In genomic region chr3:107661447-107662108, GRCh38 we compare ENCODE assay signal across 9 cellular contexts.
DNase-seq lines count a peak whose midpoint lies in the region; ATAC-seq and TF ChIP-seq lines count a peak whose summit lies in the region.
"Had no signal": no experiment of that assay in that cellular context is flagged by ENCODE, and none has a peak within 500 bp of the region (broad histone marks: within the 10 kb centered on the region; RNA-seq: fewer than 3 reads in every experiment).

No MANE protein-coding gene starts in this region.

- H3K27me3 Mint-ChIP-seq in CD4-positive, alpha-beta T cell = no peaks in the 10 kb centered on the region
- no peaks in the 10 kb centered on the region for H3K27me3 Mint-ChIP-seq in activated T-helper 17 cell treated with anti-CD3 and anti-CD28 coated beads, Interleukin-2, amount 50 U/mL, for 72 hours

- CTCF ChIA-PET in CD4-positive, alpha-beta T cell (lab: Charles Lee) = interaction anchor here (1.9 to 4.2 kb wide), 2 partner anchors 15 to 80 kb away, joined by 5 to 21 read pairs; no protein-coding TSS in a partner anchor
- CTCF ChIA-PET in HEK293 (lab: Yijun Ruan, JAX) = interaction anchor here (0.6 to 5.2 kb wide), 4 partner anchors 15 to 816 kb away, joined by 3 to 42 read pairs (median 3); no protein-coding TSS in a partner anchor

- no peaks in the 10 kb centered on the region for H3K9me3 Mint-ChIP-seq in CD4-positive, alpha-beta T cell
- H3K9me3 Mint-ChIP-seq in activated T-helper 17 cell treated with anti-CD3 and anti-CD28 coated beads, Interleukin-2, amount 50 U/mL, for 72 hours = no peaks in the 10 kb centered on the region

- H3K4me3 ChIP-seq in HEK293 (ENCODE audit: low read depth, low read length) = no peak overlapping the region
- no peak overlapping the region for H3K4me3 ChIP-seq in mesodermal cell (ENCODE audit: extremely low read depth, insufficient read depth, low read length, poor library complexity, severe bottlenecking)
- H3K4me3 ChIP-seq in thyroid gland (replicated peaks in 1 of 3) = no peak overlapping the region

- TF ChIP-seq CTCF in CD4-positive, alpha-beta T cell (IDR thresholded peaks at IDR 0.05) = no peak
- TF ChIP-seq CTCF in HEK293 (tag by site-specific recombination; IDR thresholded peaks at IDR 0.05) (no peak), thyroid gland (IDR thresholded peaks at IDR 0.05) (no peak)

- POLR2A ChIA-PET in CD4-positive, alpha-beta T cell (lab: Charles Lee) = interaction anchor here (0.8 to 1.2 kb wide), 3 partner anchors 14 to 55 kb away, joined by 3 to 4 read pairs (median 3); no protein-coding TSS in a partner anchor
- POLR2A ChIA-PET in HEK293 (lab: Yijun Ruan, JAX) = no interaction called here

- DNase-seq in CD4-positive, alpha-beta T cell = no peak
- no peak for DNase-seq in NK-92 treated with Interleukin-12 subunit alpha and Interleukin-12 subunit beta, amount 100 ng/mL, for 24 hours (lab: John Stamatoyannopoulos, UW)
- DNase-seq in RKO (ENCODE audit: low spot score) (no peak), thyroid gland (no peak)
- DNase-seq in stimulated activated CD4-positive, alpha-beta T cell treated with anti-CD3 and anti-CD28 coated beads, Interleukin-1b, Interleukin-23, amount 100 ng/mL, for 48 hours = no peak

- no peak overlapping the region for H3K27ac ChIP-seq in CD4-positive, alpha-beta T cell (ENCODE audit: low read depth, low read length)
- H3K27ac ChIP-seq in HEK293 (ENCODE audit: extremely low read depth, low read depth, low read length) (no peak overlapping the region), mesodermal cell (ENCODE audit: low read depth, low read length, severe bottlenecking) (peak overlapping the region; percentile 26), thyroid gland (peak overlapping the region in 1 of 3 donors; percentile 4)
- H3K27ac ChIP-seq: RWPE1 had no signal

- no peaks in the 10 kb centered on the region for H3K9me3 ChIP-seq in CD4-positive, alpha-beta T cell (ENCODE audit: control insufficient read depth, low read length)
- H3K9me3 ChIP-seq in HEK293 (ENCODE audit: control insufficient read depth, insufficient read depth, low read depth, low read length) = no peaks in the 10 kb centered on the region
- no peaks in the 10 kb centered on the region for H3K9me3 ChIP-seq in mesodermal cell (ENCODE audit: control insufficient read depth, low read length)
- no peaks in the 10 kb centered on the region for H3K9me3 ChIP-seq in thyroid gland

- H3K4me1 ChIP-seq in HEK293 (ENCODE audit: control insufficient read depth, insufficient read depth, low read length) (no peaks in the 10 kb centered on the region; the same call in 1 of the 2 replicates), mesodermal cell (ENCODE audit: control insufficient read depth, insufficient read depth, low read length, poor library complexity, severe bottlenecking) (peaks cover 15% of the 10 kb centered on the region), thyroid gland (peaks cover 5 to 6% of the 10 kb centered on the region in 2 donors)

- H3K27ac Mint-ChIP-seq in CD4-positive, alpha-beta T cell = no peak overlapping the region
- H3K27ac Mint-ChIP-seq in activated T-helper 17 cell treated with anti-CD3 and anti-CD28 coated beads, Interleukin-2, amount 50 U/mL, for 72 hours = no peak overlapping the region

- H3K27me3 ChIP-seq in CD4-positive, alpha-beta T cell (ENCODE audit: control insufficient read depth, insufficient read depth, low read length) = no peaks in the 10 kb centered on the region
- no peaks in the 10 kb centered on the region for H3K27me3 ChIP-seq in thyroid gland

- H3K36me3 Mint-ChIP-seq in CD4-positive, alpha-beta T cell (ENCODE audit: low read depth) = no peaks in the 10 kb centered on the region
- no peaks in the 10 kb centered on the region for H3K36me3 Mint-ChIP-seq in activated T-helper 17 cell treated with anti-CD3 and anti-CD28 coated beads, Interleukin-2, amount 50 U/mL, for 72 hours (ENCODE audit: low read depth)

- intact Hi-C loops in CD4-positive, alpha-beta T cell (cut with DNase I, micrococcal nuclease) = loop anchor here (5.0 to 10.0 kb wide), 5 partner anchors 183 to 1366 kb away; no protein-coding TSS in a partner anchor
- intact Hi-C loops in thyroid gland (cut with DNase I) = no loop called here

- no peak overlapping the region for H3K4me3 Mint-ChIP-seq in CD4-positive, alpha-beta T cell
- no peak overlapping the region for H3K4me3 Mint-ChIP-seq in activated T-helper 17 cell treated with anti-CD3 and anti-CD28 coated beads, Interleukin-2, amount 50 U/mL, for 72 hours

- TF ChIP-seq POLR2A in thyroid gland (IDR thresholded peaks at IDR 0.05) = no peak

- no peaks in the 10 kb centered on the region for H3K36me3 ChIP-seq in HEK293 (ENCODE audit: control insufficient read depth in 2 of 2, insufficient read depth in 1 of 2, low read length in 2 of 2)
- no peaks in the 10 kb centered on the region for H3K36me3 ChIP-seq in mesodermal cell (ENCODE audit: control insufficient read depth, insufficient read depth, low read length)
- H3K36me3 ChIP-seq in thyroid gland = no peaks in the 10 kb centered on the region

- ATAC-seq in CD4-positive, alpha-beta T cell (ENCODE audit: poor library complexity) = peak; percentile 44
- peak; percentile 67 for ATAC-seq in activated T-helper 17 cell treated with anti-CD3 and anti-CD28 coated beads, Interleukin-2, amount 50 U/mL, for 72 hours (replicated peaks)

- no CpG with 5 or more reads among the region's 3 CpGs for WGBS in mesodermal cell (ENCODE audit: insufficient coverage in 2 of 2), 2 experiments
- WGBS in thyroid gland, 2 donors = 73 to 81% methylated on average over 3 of the region's 3 CpGs

- H3K4me1 Mint-ChIP-seq in CD4-positive, alpha-beta T cell (ENCODE audit: low read depth) = peaks cover 49% of the 10 kb centered on the region
- H3K4me1 Mint-ChIP-seq in activated T-helper 17 cell treated with anti-CD3 and anti-CD28 coated beads, Interleukin-2, amount 50 U/mL, for 72 hours = peaks cover 11% of the 10 kb centered on the region

TF ChIP-seq in HEK293, 187 proteins besides CTCF, POLR2A, EP300 and RAD21:
- TF ChIP-seq ZNF670 (tag by site-specific recombination; IDR thresholded peaks at IDR 0.05; ENCODE audit: low read depth) (no peak), ZNF280D (tag by site-specific recombination; IDR thresholded peaks at IDR 0.05) (no peak), GFI1B (tag by site-specific recombination; IDR thresholded peaks at IDR 0.05) (0 out of 2 replicates have a peak, but pooled peaks have one; percentile 35), ZBTB1 (tag by site-specific recombination; IDR thresholded peaks at IDR 0.05) (no peak), ZNF548 (tag by site-specific recombination; IDR thresholded peaks at IDR 0.05) (no peak), KLF8 (tag by site-specific recombination; IDR thresholded peaks at IDR 0.05) (no peak), ZNF10 (tag by site-specific recombination; IDR thresholded peaks at IDR 0.05) (no peak)
